ENCODE assay signal across 16 cellular contexts in the genomic region with DNA sequence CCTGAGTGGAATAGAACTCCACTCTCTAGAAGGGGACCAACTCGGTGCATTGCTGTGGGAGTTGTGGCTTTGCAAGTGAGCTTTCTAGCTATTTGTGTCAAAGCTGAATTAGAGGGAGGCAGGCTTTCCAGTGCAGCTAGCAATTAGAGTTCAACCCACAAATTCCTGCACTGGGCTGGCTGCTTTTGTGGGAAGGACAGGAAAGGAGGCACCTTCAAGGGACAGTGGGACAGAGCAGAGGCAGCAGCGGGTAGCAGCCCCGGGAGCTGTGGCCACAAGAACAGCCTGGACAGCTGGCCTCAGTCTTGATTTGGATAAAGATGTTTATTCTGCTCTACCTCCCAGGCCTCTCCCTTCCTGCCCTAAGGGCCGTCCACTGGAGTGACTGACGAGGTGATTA.
"Had no signal": no experiment of that assay in that cellular context is flagged by ENCODE, and none has a peak within 500 bp of the region (broad histone marks: within the 10 kb centered on the region; RNA-seq: fewer than 3 reads in every experiment).

No MANE protein-coding gene starts in this region.

- H3K4me3 ChIP-seq: body of pancreas, lower lobe of right lung, prostate gland, stomach, thoracic aorta had no signal

- H3K36me3 ChIP-seq: lower lobe of right lung, prostate gland, stomach, thoracic aorta had no signal

- H3K27me3 ChIP-seq: body of pancreas had no signal

- DNase-seq: activated CD4-positive, alpha-beta memory T cell treated with anti-CD3 and anti-CD28 coated beads, Interleukin-2, amount 10 ng/mL, durations not matched to agents 7 days and 5 days; activated CD4-positive, alpha-beta T cell treated with anti-CD3 and anti-CD28 coated beads for 36 hours; activated naive CD4-positive, alpha-beta T cell treated with Interleukin-2 at 50 U/mL for 16 hours; activated naive CD8-positive, alpha-beta T cell treated with anti-CD3 and anti-CD28 coated beads, Interleukin-2, amount 50 U/mL, for 24 hours; body of pancreas; cortex of kidney; effector CD8-positive, alpha-beta T cell; lower lobe of right lung; naive B cell; stimulated activated CD4-positive, alpha-beta T cell treated with anti-CD3 and anti-CD28 coated beads, Interleukin-4, amount 100 ng/mL, for 1 hour; stomach; T-cell had no signal

- H3K4me1 ChIP-seq: body of pancreas, lower lobe of right lung, prostate gland, stomach had no signal

- H3K27ac ChIP-seq: body of pancreas, epithelial cell of prostate, lower lobe of right lung, prostate gland, stomach, thoracic aorta, VCaP had no signal

- ATAC-seq: activated CD4-positive, alpha-beta T cell treated with anti-CD3 and anti-CD28 coated beads for 36 hours; activated naive CD8-positive, alpha-beta T cell treated with anti-CD3 and anti-CD28 coated beads, Interleukin-2, amount 50 U/mL, for 24 hours; body of pancreas; lower lobe of right lung; T-cell had no signal

- H3K9me3 ChIP-seq: body of pancreas, lower lobe of right lung, prostate gland, stomach, thoracic aorta had no signal
